26 cellular contexts compared by ENCODE assay signal in genomic region chr2:67842375-67842959, GRCh38.
"Had no signal": no experiment of that assay in that cellular context is flagged by ENCODE, and none has a peak within 500 bp of the region (broad histone marks: within the 10 kb centered on the region; RNA-seq: fewer than 3 reads in every experiment).

No MANE protein-coding gene starts in this region.

- H3K79me2 ChIP-seq: parathyroid adenoma had no signal

- H3K4me1 Mint-ChIP-seq: activated B cell treated with CpG ODN at 0.5 μM for 24 hours; naive thymus-derived CD4-positive, alpha-beta T cell had no signal

- H3K27ac Mint-ChIP-seq: activated B cell treated with CpG ODN at 0.5 μM for 24 hours; activated naive CD8-positive, alpha-beta T cell; activated T-cell treated with anti-CD3 and anti-CD28 coated beads, Interleukin-2, amount 50 U/mL, for 72 hours; naive thymus-derived CD4-positive, alpha-beta T cell; stimulated activated naive CD8-positive, alpha-beta T cell treated with anti-CD3 and anti-CD28 coated beads, Interleukin-15, Interleukin-2, amounts not matched to agents 100 ng/mL and 50 ng/mL, for 24 hours; T-helper 2 cell treated with Interferon-gamma antibody and Interleukin-4, amounts not matched to agents 5 μg/mL and 100 μg/mL, for 36 hours had no signal

- H3K9me3 Mint-ChIP-seq: activated B cell treated with CpG ODN at 0.5 μM for 24 hours; activated T-cell treated with anti-CD3 and anti-CD28 coated beads, Interleukin-2, amount 50 U/mL, for 72 hours; neural crest cell; stimulated activated naive CD8-positive, alpha-beta T cell treated with anti-CD3 and anti-CD28 coated beads, Interleukin-15, Interleukin-2, amounts not matched to agents 100 ng/mL and 50 ng/mL, for 24 hours; T-helper 2 cell treated with Interferon-gamma antibody and Interleukin-4, amounts not matched to agents 5 μg/mL and 100 μg/mL, for 36 hours had no signal

- ATAC-seq: activated T-cell treated with anti-CD3 and anti-CD28 coated beads, Interleukin-2, amount 50 U/mL, for 72 hours; heart right ventricle; naive thymus-derived CD4-positive, alpha-beta T cell; psoas muscle; upper lobe of right lung had no signal

- H3K9ac ChIP-seq: parathyroid adenoma had no signal

- H2AFZ ChIP-seq: parathyroid adenoma had no signal

- H3K27me3 ChIP-seq: thyroid gland, upper lobe of right lung had no signal

- H3K36me3 ChIP-seq: heart right ventricle, thyroid gland, upper lobe of right lung had no signal

- H3K9me3 ChIP-seq: heart right ventricle, psoas muscle, thyroid gland, upper lobe of right lung had no signal

- H3K36me3 Mint-ChIP-seq: activated naive CD8-positive, alpha-beta T cell; naive thymus-derived CD4-positive, alpha-beta T cell had no signal

- H3K4me3 ChIP-seq: dorsolateral prefrontal cortex, heart right ventricle, psoas muscle, thyroid gland, upper lobe of right lung had no signal

- FAIRE-seq: colon had no signal

- H3K27ac ChIP-seq: dorsolateral prefrontal cortex, heart right ventricle, parathyroid adenoma, psoas muscle, thyroid gland, upper lobe of right lung had no signal

- DNase-seq: activated B cell treated with CpG ODN at 0.5 μM for 24 hours; activated effector memory CD4-positive, alpha-beta T cell treated with Interleukin-2 at 50 U/mL for 16 hours; activated naive CD4-positive, alpha-beta T cell treated with Interleukin-2 at 50 U/mL for 16 hours; activated T-cell treated with anti-CD3 and anti-CD28 coated beads for 4 hours; activated T-cell treated with anti-CD3 and anti-CD28 coated beads, Interleukin-2, amount 50 U/mL, for 72 hours; anterior cingulate cortex; dorsolateral prefrontal cortex; effector memory CD4-positive, alpha-beta T cell; erythroblast; foreskin fibroblast; heart right ventricle; midbrain; naive thymus-derived CD4-positive, alpha-beta T cell; occipital lobe; psoas muscle; stimulated activated CD4-positive, alpha-beta T cell treated with anti-CD3 and anti-CD28 coated beads, Interleukin-15, amount 100 ng/mL, for 24 hours; stimulated activated CD4-positive, alpha-beta T cell treated with anti-CD3 and anti-CD28 coated beads, Interleukin-2, amount 100 ng/mL, for 24 hours; T-helper 1 cell; thyroid gland; upper lobe of right lung had no signal

- H3K4me3 Mint-ChIP-seq: activated B cell treated with CpG ODN at 0.5 μM for 24 hours; activated naive CD8-positive, alpha-beta T cell; activated T-cell treated with anti-CD3 and anti-CD28 coated beads, Interleukin-2, amount 50 U/mL, for 72 hours; naive thymus-derived CD4-positive, alpha-beta T cell; neural crest cell; stimulated activated naive CD8-positive, alpha-beta T cell treated with anti-CD3 and anti-CD28 coated beads, Interleukin-15, Interleukin-2, amounts not matched to agents 100 ng/mL and 50 ng/mL, for 24 hours; T-helper 2 cell treated with Interferon-gamma antibody and Interleukin-4, amounts not matched to agents 5 μg/mL and 100 μg/mL, for 36 hours had no signal
